ENCODE assay signal across 8 cellular contexts in the genomic region with DNA sequence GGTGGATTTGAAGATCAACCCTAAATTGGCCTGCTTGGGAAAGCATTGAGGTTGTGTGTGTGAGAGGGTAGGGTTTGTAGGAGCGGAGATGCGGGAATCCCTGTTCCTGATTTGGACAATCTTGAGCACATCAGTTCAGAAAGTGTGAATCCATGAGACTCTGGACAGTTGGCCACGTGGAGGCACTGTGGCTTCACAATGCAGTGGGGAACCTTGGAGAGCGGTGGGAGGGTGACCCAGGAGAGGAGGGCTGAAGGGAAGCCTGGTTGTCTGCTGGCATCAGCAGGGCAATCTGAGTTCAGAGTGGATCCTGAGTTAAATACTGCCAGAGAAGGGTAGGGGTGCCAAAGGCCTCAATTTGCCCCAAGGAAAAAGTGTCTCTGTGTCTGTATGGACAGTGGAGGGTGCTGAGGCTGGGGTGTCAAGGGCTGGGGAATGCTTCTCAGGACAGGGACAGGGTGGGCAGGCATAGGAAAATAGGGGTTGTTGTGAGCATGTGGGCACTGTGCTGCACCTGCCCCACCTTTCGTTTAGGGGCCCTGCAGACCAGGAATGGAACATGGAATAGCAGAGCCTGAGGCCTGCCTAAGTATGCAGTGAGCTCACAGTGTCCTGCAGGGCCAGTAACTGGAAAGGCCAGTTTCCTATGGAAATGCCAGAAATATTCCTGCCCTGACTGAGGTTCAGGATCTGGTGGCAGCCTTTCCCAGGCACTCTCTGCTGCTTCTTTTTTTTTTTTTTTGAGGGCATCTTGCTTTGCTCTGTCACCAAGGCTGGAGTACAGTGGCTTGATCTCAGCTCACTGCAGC.
DNase-seq lines count a peak whose midpoint lies in the region; ATAC-seq and TF ChIP-seq lines count a peak whose summit lies in the region.

No MANE protein-coding gene starts in this region.

- intact Hi-C loops in upper lobe of right lung (cut with DNase I), result no loop called here

- CTCF ChIA-PET in activated naive CD4-positive, alpha-beta T cell treated with anti-CD3 and anti-CD28 coated beads, Interleukin-2, amount 10 ng/mL, durations not matched to agents 7 days and 5 days (lab: Charles Lee), result interaction anchor here (0.7 to 1.0 kb wide), 2 partner anchors 39 to 74 kb away, joined by 3 to 4 read pairs; no protein-coding TSS in a partner anchor

- peaks cover 10% of the 10 kb centered on the region for H3K4me1 Mint-ChIP-seq in activated naive CD4-positive, alpha-beta T cell treated with anti-CD3 and anti-CD28 coated beads, Interleukin-2, amount 10 ng/mL, durations not matched to agents 7 days and 5 days

- ATAC-seq in upper lobe of right lung, result peak; percentile 42

- H3K4me3 Mint-ChIP-seq in activated naive CD4-positive, alpha-beta T cell treated with anti-CD3 and anti-CD28 coated beads, Interleukin-2, amount 10 ng/mL, durations not matched to agents 7 days and 5 days, result no peak overlapping the region

- TF ChIP-seq CTCF in fibroblast of mammary gland (conservative IDR thresholded peaks at IDR 0.05; ENCODE audit: control insufficient read depth, insufficient read depth, low read depth, low read length), result peak; percentile 47
- TF ChIP-seq CTCF in upper lobe of right lung (IDR thresholded peaks at IDR 0.05), result no peak

- no peaks in the 10 kb centered on the region for H3K36me3 ChIP-seq in upper lobe of right lung

- no peaks in the 10 kb centered on the region for H3K36me3 Mint-ChIP-seq in activated naive CD4-positive, alpha-beta T cell treated with anti-CD3 and anti-CD28 coated beads, Interleukin-2, amount 10 ng/mL, durations not matched to agents 7 days and 5 days

- H3K27me3 Mint-ChIP-seq in activated naive CD4-positive, alpha-beta T cell treated with anti-CD3 and anti-CD28 coated beads, Interleukin-2, amount 10 ng/mL, durations not matched to agents 7 days and 5 days, result peaks cover 22% of the 10 kb centered on the region

- H3K27ac ChIP-seq in upper lobe of right lung, result no peak overlapping the region

- no peaks in the 10 kb centered on the region for H3K9me3 Mint-ChIP-seq in activated naive CD4-positive, alpha-beta T cell treated with anti-CD3 and anti-CD28 coated beads, Interleukin-2, amount 10 ng/mL, durations not matched to agents 7 days and 5 days

- no peaks in the 10 kb centered on the region for H3K4me1 ChIP-seq in upper lobe of right lung

- H3K9me3 ChIP-seq in upper lobe of right lung, result no peaks in the 10 kb centered on the region

- no peak overlapping the region for H3K4me3 ChIP-seq in fibroblast of mammary gland (ENCODE audit: control insufficient read depth, low read depth, low read length)
- no peak overlapping the region for H3K4me3 ChIP-seq in upper lobe of right lung

- no peak overlapping the region for H3K27ac Mint-ChIP-seq in activated naive CD4-positive, alpha-beta T cell treated with anti-CD3 and anti-CD28 coated beads, Interleukin-2, amount 10 ng/mL, durations not matched to agents 7 days and 5 days

- peak; percentile 14 for DNase-seq in stimulated activated CD4-positive, alpha-beta T cell treated with anti-CD3 and anti-CD28 coated beads, Interleukin-4, amount 100 ng/mL, for 24 hours
- no peak for DNase-seq in stimulated activated CD4-positive, alpha-beta T cell treated with anti-CD3 and anti-CD28 coated beads, Interleukin-4, amount 100 ng/mL, for 4 hours
- DNase-seq in OCI-M1 (lab: John Stamatoyannopoulos, UW) (peak; percentile 10), fibroblast of mammary gland (ENCODE audit: low read depth) (peak; percentile 40), upper lobe of right lung (no peak), pons (ENCODE audit: low spot score) (no peak)
- DNase-seq in activated CD8-positive, alpha-beta memory T cell treated with anti-CD3 and anti-CD28 coated beads, Interleukin-2, amount 50 U/mL, for 4 hours, result no peak
- no peak for DNase-seq in activated naive CD4-positive, alpha-beta T cell treated with anti-CD3 and anti-CD28 coated beads, Interleukin-2, amount 10 ng/mL, durations not matched to agents 7 days and 5 days

- H3K27me3 ChIP-seq in upper lobe of right lung, result no peaks in the 10 kb centered on the region

Comparison
In these comparisons a context has a peak if more than half of its experiments do, and no peak if none do; other contexts are left out.
1. DNase-seq: peak in stimulated activated CD4-positive, alpha-beta T cell treated with anti-CD3 and anti-CD28 coated beads, Interleukin-4, amount 100 ng/mL, for 24 hours (single experiment), OCI-M1 (single experiment) and fibroblast of mammary gland (single experiment); none in stimulated activated CD4-positive, alpha-beta T cell treated with anti-CD3 and anti-CD28 coated beads, Interleukin-4, amount 100 ng/mL, for 4 hours (0 of 2), upper lobe of right lung (single experiment), activated CD8-positive, alpha-beta memory T cell treated with anti-CD3 and anti-CD28 coated beads, Interleukin-2, amount 50 U/mL, for 4 hours (single experiment), activated naive CD4-positive, alpha-beta T cell treated with anti-CD3 and anti-CD28 coated beads, Interleukin-2, amount 10 ng/mL, durations not matched to agents 7 days and 5 days (single experiment) and pons (single experiment).